In genomic region chr1:54305906-54306514, GRCh38 we compare ENCODE assay signal across 1 cellular context.
A peak's percentile ranks its signal among the peaks of the same experiment; 100 is the strongest.
TF ChIP-seq lines count a peak whose summit lies in the region.

No MANE protein-coding gene starts in this region.

TF ChIP-seq in K562, 482 proteins besides CTCF, POLR2A, EP300 and RAD21 (continued from another document):
- no peak for TF ChIP-seq ZBTB49 (CRISPR knock-in tag; IDR thresholded peaks at IDR 0.05; ENCODE audit: borderline replicate concordance)
- no peak for TF ChIP-seq RFX5 (IDR thresholded peaks at IDR 0.05; ENCODE audit: low read depth, low read length)
- no peak for TF ChIP-seq STAG1 (CRISPR knock-in tag; IDR thresholded peaks at IDR 0.05; ENCODE audit: borderline replicate concordance)
- peak; percentile 19; the same call in 1 of the 2 replicates for TF ChIP-seq PKNOX1 (IDR thresholded peaks at IDR 0.05)
- TF ChIP-seq PHB2 (IDR thresholded peaks at IDR 0.05; ENCODE audit: low read depth): no peak
- TF ChIP-seq IRF1 (CRISPR knock-in tag; IDR thresholded peaks at IDR 0.05; ENCODE audit: borderline replicate concordance): no peak
- TF ChIP-seq ID3 (CRISPR knock-in tag; IDR thresholded peaks at IDR 0.05): no peak
- TF ChIP-seq ID3 (tag; IDR thresholded peaks at IDR 0.05): no peak
- TF ChIP-seq CTBP1 (IDR thresholded peaks at IDR 0.05; ENCODE audit: borderline replicate concordance): 0 out of 2 replicates have a peak, but pooled peaks have one; percentile 25
- TF ChIP-seq SMARCB1 (IDR thresholded peaks at IDR 0.05; ENCODE audit: insufficient read length, low read depth): no peak
- no peak for TF ChIP-seq ZNF445 (CRISPR knock-in tag; IDR thresholded peaks at IDR 0.05; ENCODE audit: low read depth)
- TF ChIP-seq ZNF3 (CRISPR knock-in tag; IDR thresholded peaks at IDR 0.05): no peak
- TF ChIP-seq MEIS2 (IDR thresholded peaks at IDR 0.05; ENCODE audit: partially characterized antibody): peak; percentile 3
- no peak for TF ChIP-seq ELF2 (CRISPR knock-in tag; IDR thresholded peaks at IDR 0.05)
- no peak for TF ChIP-seq HEY1 (CRISPR knock-in tag; IDR thresholded peaks at IDR 0.05; ENCODE audit: borderline replicate concordance)
- no peak for TF ChIP-seq XRCC4 (IDR thresholded peaks at IDR 0.05; ENCODE audit: extremely low read depth, insufficient read depth, insufficient read length)
- TF ChIP-seq ZNF175 (CRISPR knock-in tag; IDR thresholded peaks at IDR 0.05; ENCODE audit: low read depth): no peak
- no peak for TF ChIP-seq CEBPZ (IDR thresholded peaks at IDR 0.05; ENCODE audit: borderline replicate concordance, low read depth, low read length)
- no peak for TF ChIP-seq ZNF655 (CRISPR knock-in tag; IDR thresholded peaks at IDR 0.05)
- TF ChIP-seq ZNF197 (CRISPR knock-in tag; IDR thresholded peaks at IDR 0.05; ENCODE audit: low read depth): no peak
- TF ChIP-seq OTX1 (CRISPR knock-in tag; IDR thresholded peaks at IDR 0.05): no peak
- peak; percentile 49; the same call in 1 of the 2 replicates for TF ChIP-seq ARID2 (IDR thresholded peaks at IDR 0.05)
- TF ChIP-seq TCF7L2 (IDR thresholded peaks at IDR 0.05; ENCODE audit: low read depth, low read length): no peak
- no peak for TF ChIP-seq PHF21A (IDR thresholded peaks at IDR 0.05; ENCODE audit: borderline replicate concordance, low read depth)
- TF ChIP-seq HIVEP1 (CRISPR knock-in tag; IDR thresholded peaks at IDR 0.05): no peak
- no peak for TF ChIP-seq TFAP4 (CRISPR knock-in tag; IDR thresholded peaks at IDR 0.05; ENCODE audit: borderline replicate concordance)
- no peak for TF ChIP-seq TAF15 (IDR thresholded peaks at IDR 0.05; ENCODE audit: low read depth, low read length)
- 0 out of 4 replicates have a peak, but pooled peaks of 1 of the 2 experiments have one; percentile 28 for TF ChIP-seq HDAC1 (IDR thresholded peaks at IDR 0.05)
- peak; percentile 55; the same call in 1 of the 2 replicates for TF ChIP-seq HDGF (IDR thresholded peaks at IDR 0.05)
- TF ChIP-seq PRPF4 (IDR thresholded peaks at IDR 0.05; ENCODE audit: insufficient read depth, low read depth, low read length, poor library complexity, severe bottlenecking): no peak
- no peak for TF ChIP-seq EHMT2 (IDR thresholded peaks at IDR 0.05)
- no peak for TF ChIP-seq RNF2 (IDR thresholded peaks at IDR 0.05)
- no peak for TF ChIP-seq ZC3H4 (CRISPR knock-in tag; IDR thresholded peaks at IDR 0.05; ENCODE audit: borderline replicate concordance)
- no peak for TF ChIP-seq VEZF1 (CRISPR knock-in tag; IDR thresholded peaks at IDR 0.05)
- 0 out of 2 replicates have a peak, but pooled peaks have one; percentile 53 for TF ChIP-seq DPF2 (IDR thresholded peaks at IDR 0.05)
- TF ChIP-seq SREBF1 (IDR thresholded peaks at IDR 0.05; ENCODE audit: borderline replicate concordance, low read depth, low read length): no peak
- TF ChIP-seq RFX1 (IDR thresholded peaks at IDR 0.05): no peak
- TF ChIP-seq GATAD2B (IDR thresholded peaks at IDR 0.05; ENCODE audit: borderline replicate concordance): no peak
- no peak for TF ChIP-seq ZNF518B (CRISPR knock-in tag; IDR thresholded peaks at IDR 0.05)
- TF ChIP-seq ZBTB9 (CRISPR knock-in tag; IDR thresholded peaks at IDR 0.05): no peak
- TF ChIP-seq ZFP30 (CRISPR knock-in tag; IDR thresholded peaks at IDR 0.05; ENCODE audit: borderline replicate concordance): no peak
- no peak for TF ChIP-seq SMAD3 (CRISPR knock-in tag; conservative IDR thresholded peaks at IDR 0.05)
- TF ChIP-seq ZNF561 (CRISPR knock-in tag; conservative IDR thresholded peaks at IDR 0.05): no peak
- TF ChIP-seq NR3C1 (CRISPR knock-in tag; IDR thresholded peaks at IDR 0.05): no peak
TF ChIP-seq in K562: peak in this region for 8.
